8 cellular contexts compared by ENCODE assay signal in the genomic region with DNA sequence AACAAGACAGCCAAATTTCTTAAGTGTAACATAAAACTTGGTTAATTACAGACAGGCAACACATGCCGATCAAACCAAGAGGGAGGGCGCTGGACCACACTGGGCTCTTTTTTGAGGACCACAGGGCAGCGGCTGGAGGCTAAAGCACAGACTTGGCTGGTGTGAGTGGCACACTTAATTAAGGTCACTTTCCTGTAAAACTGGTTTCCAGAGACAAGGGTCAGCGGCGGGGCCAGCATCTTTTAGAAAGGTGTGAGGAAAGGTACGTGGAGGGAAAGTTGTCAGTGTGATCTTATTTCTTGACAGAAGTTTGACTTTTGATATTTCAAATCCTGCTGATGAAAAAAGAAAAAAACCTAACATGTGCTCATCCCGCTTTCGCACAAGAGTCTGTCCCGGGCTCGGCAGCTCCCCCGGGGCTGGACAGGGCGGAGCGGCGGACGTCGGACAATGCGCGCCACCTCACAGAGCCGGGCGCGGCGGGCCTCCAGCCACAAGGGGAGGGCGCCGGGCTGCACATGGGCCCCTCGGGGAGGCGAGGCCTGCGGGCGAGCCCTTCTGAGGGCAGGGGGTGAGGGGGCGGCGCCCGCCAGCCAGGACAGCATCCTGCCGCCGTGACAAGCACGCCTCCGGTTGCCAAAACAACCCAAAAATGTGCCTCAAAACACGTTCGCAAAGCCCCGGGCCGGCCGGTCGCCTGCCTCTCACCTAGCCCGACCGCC. TPM values are rescaled to one million over a fixed set of nuclear protein-coding genes. Genes with fewer than 3 reads are reported as not detected.
A peak's percentile ranks its signal among the peaks of the same experiment; 100 is the strongest.
DNase-seq lines count a peak whose midpoint lies in the region; ATAC-seq, FAIRE-seq and TF ChIP-seq lines count a peak whose summit lies in the region.

No MANE protein-coding gene starts in this region.

- peak; percentile 28 to 61 for DNase-seq in breast epithelium (ENCODE audit: low spot score in 2 of 2)
- DNase-seq in iris pigment epithelial cell (ENCODE audit: low read depth): peak; percentile 40
- DNase-seq in small intestine: peak; percentile 21
- DNase-seq in NCI-H2081 treated with DMSO at 0.1 percent for 48 hours (lab: John Stamatoyannopoulos, UW): no peak
- no peak for DNase-seq in activated CD4-positive, alpha-beta T cell treated with anti-CD3 and anti-CD28 coated beads, Interleukin-2, amount 50 U/mL, for 48 hours

- H3K27me3 ChIP-seq in breast epithelium (no peaks in the 10 kb centered on the region), small intestine (ENCODE audit: control insufficient read depth in 2 of 2, insufficient read depth in 2 of 2, low read length in 2 of 2) (peaks cover 0 to 5% of the 10 kb centered on the region in 2 donors)

- TF ChIP-seq POLR2A in breast epithelium (IDR thresholded peaks at IDR 0.05): no peak

- H3K4me3 Mint-ChIP-seq in IgD-negative memory B cell: peak overlapping the region; percentile 67 to 94 (median 88)

- H3K27me3 Mint-ChIP-seq in IgD-negative memory B cell: peaks cover 51% of the 10 kb centered on the region

- no peak for TF ChIP-seq CTCF in breast epithelium (IDR thresholded peaks at IDR 0.05)

- H3K4me3 ChIP-seq in GM08714 (ENCODE audit: low read length) (peak overlapping the region; percentile 81; the same call in 1 of the 2 replicates), breast epithelium (peak overlapping the region; percentile 53 to 84 (median 79)), small intestine (ENCODE audit: low read depth in 1 of 2, low read length in 2 of 2) (peak overlapping the region; percentile 5 to 62)

- no peaks in the 10 kb centered on the region for H3K9me3 ChIP-seq in breast epithelium
- no peaks in the 10 kb centered on the region for H3K9me3 ChIP-seq in small intestine (ENCODE audit: control insufficient read depth, low read depth)

- peak overlapping the region in 1 of 3 donors; percentile 88 for H3K27ac Mint-ChIP-seq in IgD-negative memory B cell

- peak overlapping the region; percentile 88 to 95 for H3K27ac ChIP-seq in breast epithelium
- peak overlapping the region in 1 of 2 donors; percentile 58 for H3K27ac ChIP-seq in small intestine (ENCODE audit: low read depth in 1 of 2, low read length in 1 of 2)

- H3K36me3 Mint-ChIP-seq in IgD-negative memory B cell: no peaks in the 10 kb centered on the region

- no peaks in the 10 kb centered on the region for H3K4me1 ChIP-seq in breast epithelium
- H3K4me1 ChIP-seq in small intestine (ENCODE audit: control insufficient read depth in 2 of 2, insufficient read depth in 1 of 2, low read depth in 1 of 2, low read length in 1 of 2): no peaks in the 10 kb centered on the region

- ATAC-seq in GM21786 (IDR thresholded peaks at IDR 0.05; ENCODE audit: unreplicated experiment): peak; percentile 22

- H3K36me3 ChIP-seq in breast epithelium (no peaks in the 10 kb centered on the region), small intestine (ENCODE audit: control insufficient read depth in 2 of 2, insufficient read depth in 2 of 2, low read length in 2 of 2) (no peaks in the 10 kb centered on the region)

- intact Hi-C loops in breast epithelium (cut with DNase I; ENCODE audit: low total_unique reads): no loop called here

- FAIRE-seq in small intestine (lab: Jason Lieb, UNC): no peak

- 13 to 17% (median 14%) methylated on average over 32 to 43 of the region's 43 CpGs for WGBS in small intestine, 3 donors

- no peaks in the 10 kb centered on the region for H3K9me3 Mint-ChIP-seq in IgD-negative memory B cell

- peaks cover 8 to 25% (median 13%) of the 10 kb centered on the region in 3 donors for H3K4me1 Mint-ChIP-seq in IgD-negative memory B cell

RNA-seq across cellular contexts. Expression of a gene that starts 0.7 kb away (rescaled TPM):
- polyA plus RNA-seq in IgD-negative memory B cell (not detected), small intestine (1 to 10 TPM in 2 of 3 donors, under 1 TPM in 1; 0.54 to 1.6 (median 1.3) TPM)
- total RNA-seq in breast epithelium: 10 to 100 TPM in 1 of 3 donors, 1 to 10 TPM in 2; 2.7 to 14.5 (median 7.2) TPM

RNA-seq across cellular contexts. Expression of a gene that starts 51.3 kb away (rescaled TPM):
- polyA plus RNA-seq in IgD-negative memory B cell: not detected
- total RNA-seq in breast epithelium: not detected
- polyA plus RNA-seq in small intestine: not detected

Comparison
In these comparisons a context has a peak if more than half of its experiments do, and no peak if none do; other contexts are left out.
1. DNase-seq: peak in breast epithelium (2 of 2), iris pigment epithelial cell (single experiment) and small intestine (single experiment); none in NCI-H2081 treated with DMSO at 0.1 percent for 48 hours (single experiment) and activated CD4-positive, alpha-beta T cell treated with anti-CD3 and anti-CD28 coated beads, Interleukin-2, amount 50 U/mL, for 48 hours (0 of 2).
2. Peak in every context shown above with its lines, with median percentiles within 50 percentile points of each other: H3K4me3 ChIP-seq.